8 cellular contexts compared by ENCODE assay signal in genomic region chr3:53493997-53494791, GRCh38. TPM values are rescaled to one million over a fixed set of nuclear protein-coding genes. Genes with fewer than 3 reads are reported as not detected.
DNase-seq lines count a peak whose midpoint lies in the region; ATAC-seq, FAIRE-seq and TF ChIP-seq lines count a peak whose summit lies in the region.

Gene CACNA1D (plus strand): TSS chr3:53494611. CDS start chr3:53495167, 556 bp downstream.

- no TSS peak for BruUV-seq in Panc1 (replicated peaks; lab: Mats Ljungman, UMichigan)

- peak; percentile 26 for DNase-seq in activated T-cell treated with anti-CD3 and anti-CD28 coated beads for 48 hours (ENCODE audit: low read depth)
- no peak for DNase-seq in activated T-cell treated with anti-CD3 and anti-CD28 coated beads for 4 hours
- no peak for DNase-seq in Panc1 (ENCODE audit: low read depth, low spot score)
- DNase-seq in urothelium cell line (ENCODE audit: low spot score): peak; percentile 67
- DNase-seq in hepatic stellate cell (ENCODE audit: low spot score): no peak

- CTCF ChIA-PET in Panc1 (lab: Charles Lee): no interaction called here

- H3K4me3 ChIP-seq in Panc1 (ENCODE audit: low read depth in 2 of 2, low read length in 2 of 2) (peak within 1 kb of the TSS; percentile 52 to 69), endocrine pancreas (ENCODE audit: control insufficient read depth, insufficient read depth, low read length) (peak within 1 kb of the TSS; percentile 75), muscle layer of colon (ENCODE audit: low read depth in 1 of 2, low read length in 2 of 2) (peak within 1 kb of the TSS; percentile 60 to 63)

- H3K9me3 ChIP-seq in Panc1 (ENCODE audit: control insufficient read depth, insufficient read depth, low read depth, low read length): no peaks in the 10 kb centered on the region
- H3K9me3 ChIP-seq in endocrine pancreas (ENCODE audit: control insufficient read depth, low read length): no peaks in the 10 kb centered on the region
- H3K9me3 ChIP-seq in muscle layer of colon (ENCODE audit: low read length): no peaks in the 10 kb centered on the region

- H3K36me3 ChIP-seq in Panc1 (ENCODE audit: control insufficient read depth, insufficient read depth, low read length) (no peaks in the 10 kb centered on the region), endocrine pancreas (ENCODE audit: control insufficient read depth, insufficient read depth, low read length) (no peaks in the 10 kb centered on the region), muscle layer of colon (ENCODE audit: insufficient read depth, low read length) (no peaks in the 10 kb centered on the region)

- intact Hi-C loops in Panc1 (cut with micrococcal nuclease; ENCODE audit: unreplicated experiment): no loop called here

- H3K27me3 ChIP-seq in Panc1 (ENCODE audit: control insufficient read depth, insufficient read depth, low read length) (no peaks in the 10 kb centered on the region), endocrine pancreas (ENCODE audit: control insufficient read depth, insufficient read depth, low read length) (no peaks in the 10 kb centered on the region), muscle layer of colon (ENCODE audit: control insufficient read depth in 1 of 2, insufficient read depth in 2 of 2, low read length in 2 of 2) (no peaks in the 10 kb centered on the region)

- peak; percentile 63 for ATAC-seq in Panc1
- no peak for ATAC-seq in HG03432 (IDR thresholded peaks at IDR 0.05; ENCODE audit: unreplicated experiment)

- POLR2A ChIA-PET in Panc1 (lab: Charles Lee): no interaction called here

- in situ Hi-C loops in Panc1 (cut with HindIII; ENCODE audit: low pct_unique_long_range_greater_than_20kb, low sequenced_read_pairs): no loop called here

- no peak for FAIRE-seq in urothelium cell line (lab: Jason Lieb, UNC)

- no peak for TF ChIP-seq CTCF in Panc1 (IDR thresholded peaks at IDR 0.05)

- H3K27ac ChIP-seq in Panc1 (ENCODE audit: low read length) (0 out of 2 replicates have a peak within 1 kb of the TSS, but pooled peaks have one; percentile 44), muscle layer of colon (ENCODE audit: low read depth, low read length) (peak within 1 kb of the TSS; percentile 49)

- H3K4me1 ChIP-seq in Panc1 (ENCODE audit: control insufficient read depth, insufficient read depth, low read length) (peaks cover 33% of the 10 kb centered on the region), endocrine pancreas (ENCODE audit: control insufficient read depth, insufficient read depth, low read length) (peaks cover 21% of the 10 kb centered on the region), muscle layer of colon (ENCODE audit: insufficient read depth, low read length) (peaks cover 25% of the 10 kb centered on the region)

- H3K9ac ChIP-seq in endocrine pancreas (ENCODE audit: control insufficient read depth, insufficient read depth, low read length) (peak within 1 kb of the TSS; percentile 34), muscle layer of colon (ENCODE audit: low read length) (no peak within 1 kb of the TSS)

RNA-seq across cellular contexts. Expression of gene CACNA1D, which starts in this region (rescaled TPM):
- 23.0 TPM for total RNA-seq in Panc1 (2021; ENCODE audit: unreplicated experiment)
- polyA plus RNA-seq in Panc1 (2012; ENCODE audit: insufficient read length): 14.8 TPM

Comparison
In these comparisons a context has a peak if more than half of its experiments do, and no peak if none do; other contexts are left out.
1. DNase-seq: peak in activated T-cell treated with anti-CD3 and anti-CD28 coated beads for 48 hours (single experiment) and urothelium cell line (single experiment); none in activated T-cell treated with anti-CD3 and anti-CD28 coated beads for 4 hours (single experiment), Panc1 (single experiment) and hepatic stellate cell (single experiment).
2. Peak in every context shown above with its lines, with median percentiles within 50 percentile points of each other: H3K4me3 ChIP-seq.